18 cellular contexts compared by ENCODE assay signal in the genomic region with DNA sequence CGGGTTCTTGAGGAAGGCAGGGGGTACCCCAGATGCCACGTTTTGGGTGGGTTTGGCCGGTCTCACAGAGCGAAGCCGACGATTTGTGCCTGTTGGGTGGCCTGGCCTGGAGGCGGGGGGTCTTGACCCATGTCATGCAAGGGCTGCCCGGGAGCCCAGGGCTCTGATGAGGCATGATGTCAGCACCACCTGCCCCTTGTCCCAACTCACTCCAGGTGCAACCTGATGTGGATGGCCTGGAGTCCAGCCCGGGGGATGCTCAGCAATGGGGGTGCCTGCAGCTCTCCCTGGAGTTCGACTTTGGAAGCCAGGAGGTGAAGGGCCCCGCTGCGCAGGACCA. TPM values are rescaled to one million over a fixed set of nuclear protein-coding genes. Genes with fewer than 3 reads are reported as not detected.
"Had no signal": no experiment of that assay in that cellular context is flagged by ENCODE, and none has a peak within 500 bp of the region (broad histone marks: within the 10 kb centered on the region; RNA-seq: fewer than 3 reads in every experiment).

No MANE protein-coding gene starts in this region.

- H3K36me3 ChIP-seq: gastroesophageal sphincter, sigmoid colon, SJCRH30, stomach had no signal

- H3K4me3 ChIP-seq: gastroesophageal sphincter, lung, psoas muscle, sigmoid colon, stomach had no signal

- H3K27ac ChIP-seq: gastroesophageal sphincter, psoas muscle, sigmoid colon, SJCRH30 had no signal

- H3K9me3 ChIP-seq: gastroesophageal sphincter, psoas muscle, sigmoid colon, SJCRH30, stomach had no signal

- DNase-seq: activated CD4-positive, alpha-beta T cell treated with anti-CD3 and anti-CD28 coated beads, Interleukin-2, amount 10 ng/mL, durations not matched to agents 7 days and 5 days; activated CD4-positive, CD25-positive, alpha-beta regulatory T cell; activated naive CD4-positive, alpha-beta T cell treated with anti-CD3 and anti-CD28 coated beads, Interleukin-2, amount 50 U/mL, for 16 hours; activated T-cell treated with anti-CD3 and anti-CD28 coated beads for 4 hours; amygdala; occipital lobe; sigmoid colon; stimulated activated CD4-positive, alpha-beta T cell treated with anti-CD3 and anti-CD28 coated beads, Interleukin-12 subunit alpha, Interleukin-12 subunit beta, amount 100 ng/mL, for 4 hours; stimulated activated CD4-positive, alpha-beta T cell treated with anti-CD3 and anti-CD28 coated beads, Interleukin-4, amount 100 ng/mL, for 1 hour; stimulated activated CD8-positive, alpha-beta memory T cell treated with anti-CD3 and anti-CD28 coated beads, Interleukin-4, amount 100 ng/mL, for 48 hours; stomach had no signal

- ATAC-seq: gastroesophageal sphincter; natural killer cell treated with Interleukin-12 subunit alpha and Interleukin-12 subunit beta and Interleukin-15 and Interleukin-18, amount 100 ng/mL, for 72 hours; psoas muscle had no signal

- H3K27me3 ChIP-seq: sigmoid colon, SJCRH30 had no signal

RNA-seq across cellular contexts. Expression of a gene that starts 0.9 kb away (rescaled TPM):
- total RNA-seq: activated CD4-positive, alpha-beta T cell treated with anti-CD3 and anti-CD28 coated beads, Interleukin-2, amount 10 ng/mL, durations not matched to agents 7 days and 5 days; natural killer cell treated with Interleukin-12 subunit alpha and Interleukin-12 subunit beta and Interleukin-15 and Interleukin-18, amount 100 ng/mL, for 72 hours; occipital lobe; sigmoid colon; T-helper 2 cell treated with Interferon-gamma antibody and Interleukin-4, amounts not matched to agents 100 ng/mL and 5 ng/mL, for 36 hours had no signal

RNA-seq across cellular contexts. Expression of a gene that starts 3.1 kb away (rescaled TPM):
- total RNA-seq: activated CD4-positive, alpha-beta T cell treated with anti-CD3 and anti-CD28 coated beads, Interleukin-2, amount 10 ng/mL, durations not matched to agents 7 days and 5 days; kidney epithelial cell; sigmoid colon had no signal

RNA-seq across cellular contexts. Expression of a gene that starts 17.2 kb away (rescaled TPM):
- total RNA-seq: kidney epithelial cell had no signal

RNA-seq across cellular contexts. Expression of a gene that starts 56.1 kb away (rescaled TPM):
- total RNA-seq: gastroesophageal sphincter; kidney epithelial cell; lung; natural killer cell treated with Interleukin-12 subunit alpha and Interleukin-12 subunit beta and Interleukin-15 and Interleukin-18, amount 100 ng/mL, for 72 hours; occipital lobe; sigmoid colon; stomach; T-helper 2 cell treated with Interferon-gamma antibody and Interleukin-4, amounts not matched to agents 100 ng/mL and 5 ng/mL, for 36 hours had no signal
